1 cellular context compared by ENCODE assay signal in genomic region chr1:154558610-154559495, GRCh38.
TF ChIP-seq lines count a peak whose summit lies in the region.

TSS of gene UBE2Q1 (minus strand) at chr1:154558662. CDS start at chr1:154558553, 109 bp downstream.

TF ChIP-seq in GM12878, 131 proteins besides CTCF, POLR2A, EP300 and RAD21 (continued from another document):
- TF ChIP-seq NBN (IDR thresholded peaks at IDR 0.05) (peak; percentile 90), MAX (IDR thresholded peaks at IDR 0.05; ENCODE audit: low read depth, low read length) (peak; percentile 100), GATAD2B (conservative IDR thresholded peaks at IDR 0.05; ENCODE audit: low read depth) (peak; percentile 75; the same call in 1 of the 2 replicates), NFYA (IDR thresholded peaks at IDR 0.05; ENCODE audit: borderline replicate concordance, low read depth, low read length) (no peak), JUNB (IDR thresholded peaks at IDR 0.05) (no peak), BRCA1 (IDR thresholded peaks at IDR 0.05; ENCODE audit: low read depth, low read length) (no peak), ZBTB11 (CRISPR knock-in tag; IDR thresholded peaks at IDR 0.05) (0 out of 2 replicates have a peak, but pooled peaks have one; percentile 9), MXI1 (IDR thresholded peaks at IDR 0.05; ENCODE audit: low read depth, low read length) (peak; percentile 99), TCF12 (IDR thresholded peaks at IDR 0.05; ENCODE audit: low read depth, low read length) (0 out of 2 replicates have a peak, but pooled peaks have one; percentile 6), SPI1 (IDR thresholded peaks at IDR 0.05; ENCODE audit: borderline replicate concordance, insufficient read depth, low read depth, low read length) (no peak), SRF (IDR thresholded peaks at IDR 0.05; ENCODE audit: low read depth in 2 of 2, low read length in 2 of 2) (no peak), ZNF274 (IDR thresholded peaks at IDR 0.05; ENCODE audit: insufficient read depth, insufficient read length) (no peak), EZH2 (IDR thresholded peaks at IDR 0.05; ENCODE audit: borderline replicate concordance, control insufficient read depth, low read depth, low read length) (no peak), SMAD5 (IDR thresholded peaks at IDR 0.05; ENCODE audit: low read depth) (peak; percentile 75; the same call in 1 of the 2 replicates), E2F8 (IDR thresholded peaks at IDR 0.05; ENCODE audit: low read depth, partially characterized antibody) (peak; percentile 77), ATF3 (IDR thresholded peaks at IDR 0.05; ENCODE audit: borderline replicate concordance, extremely low read depth, low read depth, low read length) (peak; percentile 100), RFX5 (IDR thresholded peaks at IDR 0.05; ENCODE audit: low read depth, low read length) (no peak), SP1 (IDR thresholded peaks at IDR 0.05; ENCODE audit: low read depth, low read length) (peak; percentile 77), CUX1 (IDR thresholded peaks at IDR 0.05; ENCODE audit: insufficient replicate concordance, low read depth, low read length) (no peak), ZNF622 (IDR thresholded peaks at IDR 0.05) (no peak), NFIC (IDR thresholded peaks at IDR 0.05; ENCODE audit: low read depth, low read length) (peak; percentile 69), JUND (IDR thresholded peaks at IDR 0.05; ENCODE audit: low read depth, low read length) (no peak), ATF2 (IDR thresholded peaks at IDR 0.05; ENCODE audit: low read length) (no peak), LARP7 (IDR thresholded peaks at IDR 0.05) (0 out of 2 replicates have a peak, but pooled peaks have one; percentile 6), EED (IDR thresholded peaks at IDR 0.05; ENCODE audit: low read depth) (peak; percentile 38; the same call in 1 of the 2 replicates), MEF2B (IDR thresholded peaks at IDR 0.05; ENCODE audit: partially characterized antibody, poor library complexity, severe bottlenecking) (peak; percentile 77), ETV6 (conservative IDR thresholded peaks at IDR 0.05 in 1 of 2, IDR thresholded peaks at IDR 0.05 in 1 of 2; ENCODE audit: borderline replicate concordance in 1 of 2, low read depth in 1 of 2) (no peak), TBL1XR1 (IDR thresholded peaks at IDR 0.05; ENCODE audit: low read depth, low read length) (peak; percentile 77), ZNF217 (IDR thresholded peaks at IDR 0.05) (no peak), E4F1 (IDR thresholded peaks at IDR 0.05; ENCODE audit: borderline replicate concordance, partially characterized antibody) (peak; percentile 34), RCOR1 (conservative IDR thresholded peaks at IDR 0.05; ENCODE audit: low read depth, low read length) (no peak), MLLT1 (IDR thresholded peaks at IDR 0.05) (no peak), FOXM1 (IDR thresholded peaks at IDR 0.05; ENCODE audit: low read depth, low read length) (no peak), IKZF2 (IDR thresholded peaks at IDR 0.05) (peak; percentile 68 to 75), CHD1 (IDR thresholded peaks at IDR 0.05; ENCODE audit: low read depth, low read length) (no peak), SMC3 (IDR thresholded peaks at IDR 0.05; ENCODE audit: borderline replicate concordance, low read length) (no peak), MTA3 (IDR thresholded peaks at IDR 0.05; ENCODE audit: borderline replicate concordance, low read length) (no peak), POU2F2 (IDR thresholded peaks at IDR 0.05; ENCODE audit: borderline replicate concordance, low read depth, low read length) (peak; percentile 65; the same call in 1 of the 3 replicates), ESRRA (IDR thresholded peaks at IDR 0.05; ENCODE audit: low read length) (no peak), RB1 (IDR thresholded peaks at IDR 0.05; ENCODE audit: borderline replicate concordance) (peak; percentile 88; the same call in 1 of the 2 replicates), KLF5 (IDR thresholded peaks at IDR 0.05; ENCODE audit: partially characterized antibody) (no peak), MYB (IDR thresholded peaks at IDR 0.05; ENCODE audit: borderline replicate concordance, low read depth, low read length) (no peak), USF1 (IDR thresholded peaks at IDR 0.05; ENCODE audit: borderline replicate concordance, extremely low read length, insufficient read depth, low read depth, low read length) (peak; percentile 99), STAT1 (conservative IDR thresholded peaks at IDR 0.05) (no peak; the same call in 1 of the 2 replicates)
